ENCODE assay signal across 17 cellular contexts in genomic region chr22:23399367-23400285, GRCh38.
"Had no signal": no experiment of that assay in that cellular context is flagged by ENCODE, and none has a peak within 500 bp of the region (broad histone marks: within the 10 kb centered on the region; RNA-seq: fewer than 3 reads in every experiment).

No MANE protein-coding gene starts in this region.

- H3K9me3 Mint-ChIP-seq: activated naive CD4-positive, alpha-beta T cell treated with anti-CD3 and anti-CD28 coated beads, Interleukin-2, amount 50 U/mL, for 72 hours; brain; endodermal cell; natural killer cell treated with Interleukin-12 subunit alpha and Interleukin-12 subunit beta and Interleukin-15 and Interleukin-18, amount 100 ng/mL, for 72 hours; stimulated activated naive CD8-positive, alpha-beta T cell treated with anti-CD3 and anti-CD28 coated beads, Interleukin-15, Interleukin-2, amounts not matched to agents 100 ng/mL and 50 ng/mL, for 24 hours had no signal

- H3K4me1 Mint-ChIP-seq: endodermal cell had no signal

- H3K4me3 ChIP-seq: thoracic aorta had no signal

- H3K36me3 ChIP-seq: thoracic aorta had no signal

- H3K27ac ChIP-seq: thoracic aorta had no signal

- H3K9me3 ChIP-seq: thoracic aorta had no signal

- H3K4me3 Mint-ChIP-seq: activated CD8-positive, alpha-beta T cell treated with anti-CD3 and anti-CD28 coated beads, Interleukin-2, amount 10 ng/mL, durations not matched to agents 7 days and 5 days; brain; endodermal cell; natural killer cell treated with Interleukin-12 subunit alpha and Interleukin-12 subunit beta and Interleukin-15 and Interleukin-18, amount 100 ng/mL, for 72 hours; stimulated activated naive CD8-positive, alpha-beta T cell treated with anti-CD3 and anti-CD28 coated beads, Interleukin-15, Interleukin-2, amounts not matched to agents 100 ng/mL and 50 ng/mL, for 24 hours had no signal

- H3K27me3 Mint-ChIP-seq: natural killer cell treated with Interleukin-12 subunit alpha and Interleukin-12 subunit beta and Interleukin-15 and Interleukin-18, amount 100 ng/mL, for 72 hours; stimulated activated naive CD8-positive, alpha-beta T cell treated with anti-CD3 and anti-CD28 coated beads, Interleukin-15, Interleukin-2, amounts not matched to agents 100 ng/mL and 50 ng/mL, for 24 hours had no signal

- H3K36me3 Mint-ChIP-seq: activated naive CD4-positive, alpha-beta T cell treated with anti-CD3 and anti-CD28 coated beads, Interleukin-2, amount 50 U/mL, for 72 hours; brain; natural killer cell treated with Interleukin-12 subunit alpha and Interleukin-12 subunit beta and Interleukin-15 and Interleukin-18, amount 100 ng/mL, for 72 hours had no signal

- DNase-seq: activated CD4-positive, alpha-beta T cell treated with anti-CD3 and anti-CD28 coated beads for 4 hours; activated CD8-positive, alpha-beta T cell treated with anti-CD3 and anti-CD28 coated beads, Interleukin-2, amount 10 ng/mL, durations not matched to agents 7 days and 5 days; activated effector memory CD4-positive, alpha-beta T cell treated with anti-CD3 and anti-CD28 coated beads, Interleukin-2, amount 50 U/mL, for 16 hours; amniotic stem cell; cerebellar nuclear complex; endodermal cell; erythroblast; hippocampal formation; left cardiac atrium; mammary epithelial cell; stimulated activated CD4-positive, alpha-beta T cell treated with anti-CD3 and anti-CD28 coated beads, Interleukin-15, amount 100 ng/mL, for 24 hours; stimulated activated CD4-positive, alpha-beta T cell treated with anti-CD3 and anti-CD28 coated beads, Interleukin-4, amount 100 ng/mL, for 24 hours had no signal

- ATAC-seq: activated CD8-positive, alpha-beta T cell treated with anti-CD3 and anti-CD28 coated beads, Interleukin-2, amount 10 ng/mL, durations not matched to agents 7 days and 5 days; activated naive CD4-positive, alpha-beta T cell treated with anti-CD3 and anti-CD28 coated beads, Interleukin-2, amount 50 U/mL, for 72 hours; left cardiac atrium; natural killer cell treated with Interleukin-12 subunit alpha and Interleukin-12 subunit beta and Interleukin-15 and Interleukin-18, amount 100 ng/mL, for 72 hours had no signal
